In genomic region chr21:39788383-39788782, GRCh38 we compare ENCODE assay signal across 8 cellular contexts. TPM values are rescaled to one million over a fixed set of nuclear protein-coding genes. Genes with fewer than 3 reads are reported as not detected.
DNase-seq lines count a peak whose midpoint lies in the region; ATAC-seq, FAIRE-seq and TF ChIP-seq lines count a peak whose summit lies in the region.

No MANE protein-coding gene starts in this region.

- H3K36me3 Mint-ChIP-seq in activated T-cell treated with anti-CD3 and anti-CD28 coated beads, Interleukin-2, amount 50 U/mL, for 72 hours (ENCODE audit: insufficient read depth in 2 of 2) = no peaks in the 10 kb centered on the region

- BruUV-seq in K562 (replicated peaks; lab: Mats Ljungman, UMichigan) = no TSS peak

- CTCF ChIA-PET in K562 (lab: Yijun Ruan, JAX; ENCODE audit: low intra/inter-chr PET ratio) = interaction anchor here (1.4 kb wide), 1 partner anchor 332 kb away, joined by 4 read pairs; no protein-coding TSS in a partner anchor

- no peaks in the 10 kb centered on the region for H3K36me3 ChIP-seq in K562 (ENCODE audit: control insufficient read depth, insufficient read depth, low read length)
- H3K36me3 ChIP-seq in small intestine (ENCODE audit: control insufficient read depth in 2 of 2, insufficient read depth in 2 of 2, low read length in 2 of 2) = no peaks in the 10 kb centered on the region

- 1% methylated on average over 9 of the region's 9 CpGs for WGBS in K562 (ENCODE audit: insufficient coverage, low coverage, missing lambda C conversion rate)
- 12 to 20% (median 16%) methylated on average over 9 of the region's 9 CpGs for WGBS in small intestine, 3 donors

- intact Hi-C loops in K562 (cut with micrococcal nuclease) = loop anchor here (1.0 to 10.0 kb wide), 3 partner anchors 79 to 332 kb away; partner anchors contain the start of gene PCP4

- FAIRE-seq in K562 (lab: Jason Lieb, UNC) = peak; percentile 91
- FAIRE-seq in small intestine (lab: Jason Lieb, UNC) = no peak

- H3K79me2 ChIP-seq in K562 (ENCODE audit: control insufficient read depth, insufficient read depth, low read length) = no peaks in the 10 kb centered on the region

- H3K9me3 Mint-ChIP-seq in activated T-cell treated with anti-CD3 and anti-CD28 coated beads, Interleukin-2, amount 50 U/mL, for 72 hours = peaks cover 0 to 2% of the 10 kb centered on the region in 2 donors

- no peaks in the 10 kb centered on the region for H3K27me3 Mint-ChIP-seq in activated T-cell treated with anti-CD3 and anti-CD28 coated beads, Interleukin-2, amount 50 U/mL, for 72 hours (ENCODE audit: low read depth)

- TF ChIP-seq POLR2A in K562 (conservative IDR thresholded peaks at IDR 0.05) = no peak

- no peaks in the 10 kb centered on the region for H3K4me1 Mint-ChIP-seq in activated T-cell treated with anti-CD3 and anti-CD28 coated beads, Interleukin-2, amount 50 U/mL, for 72 hours (ENCODE audit: low read depth)

- H3K27ac Mint-ChIP-seq in activated T-cell treated with anti-CD3 and anti-CD28 coated beads, Interleukin-2, amount 50 U/mL, for 72 hours = no peak overlapping the region

- no peak overlapping the region for H3K4me3 Mint-ChIP-seq in activated T-cell treated with anti-CD3 and anti-CD28 coated beads, Interleukin-2, amount 50 U/mL, for 72 hours

- TF ChIP-seq CTCF in K562 (IDR thresholded peaks at IDR 0.05 in 2 of 3, conservative IDR thresholded peaks at IDR 0.05 in 1 of 3; ENCODE audit: insufficient read depth in 2 of 3, low read depth in 1 of 3, low read length in 3 of 3) = peak; percentile 89 to 97 (median 95)

- H3K9me3 ChIP-seq in K562 (replicated peaks; ENCODE audit: control insufficient read depth, insufficient read depth, low read depth, low read length) (no peaks in the 10 kb centered on the region), small intestine (ENCODE audit: control insufficient read depth, low read depth) (no peaks in the 10 kb centered on the region)

- H2AFZ ChIP-seq in K562 (ENCODE audit: low read depth, low read length) = no peak overlapping the region

- H3K27ac ChIP-seq in K562 (ENCODE audit: extremely low read depth, low read depth, low read length) (no peak overlapping the region), small intestine (ENCODE audit: low read depth in 1 of 2, low read length in 1 of 2) (no peak overlapping the region)

- H3K27me3 ChIP-seq in K562 (ENCODE audit: control insufficient read depth in 2 of 2, insufficient read depth in 2 of 2, low read length in 2 of 2) (no peaks in the 10 kb centered on the region), small intestine (ENCODE audit: control insufficient read depth in 2 of 2, insufficient read depth in 2 of 2, low read length in 2 of 2) (no peaks in the 10 kb centered on the region)

- TF ChIP-seq EP300 in K562 (IDR thresholded peaks at IDR 0.05; ENCODE audit: low read length) = no peak

- H3K4me1 ChIP-seq in K562 (replicated peaks in 1 of 2; ENCODE audit: control insufficient read depth in 2 of 2, insufficient read depth in 2 of 2, low read length in 2 of 2) (no peaks in the 10 kb centered on the region), small intestine (ENCODE audit: control insufficient read depth in 2 of 2, insufficient read depth in 1 of 2, low read depth in 1 of 2, low read length in 1 of 2) (no peaks in the 10 kb centered on the region)

- POLR2A ChIA-PET in K562 (lab: Yijun Ruan, JAX) = interaction anchor here (1.0 kb wide), 1 partner anchor 18 kb away, joined by 3 read pairs; no protein-coding TSS in a partner anchor

- no peak overlapping the region for H3K4me3 ChIP-seq in K562
- no peak overlapping the region for H3K4me3 ChIP-seq in small intestine (ENCODE audit: low read depth in 1 of 2, low read length in 2 of 2)

- in situ Hi-C loops in K562 (cut with MboI) = no loop called here

- ATAC-seq in K562 (peak; percentile 99), HG03097 (IDR thresholded peaks at IDR 0.05; ENCODE audit: low FRiP score, unreplicated experiment) (no peak)
- no peak for ATAC-seq in activated T-cell treated with anti-CD3 and anti-CD28 coated beads, Interleukin-2, amount 50 U/mL, for 72 hours (replicated peaks in 1 of 2)

- TF ChIP-seq RAD21 in K562 (CRISPR knock-in tag; conservative IDR thresholded peaks at IDR 0.05 in 1 of 2, IDR thresholded peaks at IDR 0.05 in 1 of 2) = peak; percentile 92 to 95

- no peak overlapping the region for H3K4me2 ChIP-seq in K562 (ENCODE audit: insufficient read depth, low read length)

- H3K9ac ChIP-seq in K562 (ENCODE audit: insufficient read depth in 1 of 2, low read depth in 2 of 2, low read length in 2 of 2) = no peak overlapping the region

- H4K20me1 ChIP-seq in K562 (replicated peaks; ENCODE audit: control insufficient read depth, insufficient read depth, low read length) = no peaks in the 10 kb centered on the region

- H3K9me1 ChIP-seq in K562 (ENCODE audit: control insufficient read depth, insufficient read depth, low read length) = no peaks in the 10 kb centered on the region

- DNase-seq in ELR (ENCODE audit: low read depth) (peak; percentile 59), NCI-H2171 treated with DMSO at 0.1 percent for 48 hours (lab: John Stamatoyannopoulos, UW) (peak; percentile 74), K562 (ENCODE audit: extremely low read depth in 1 of 4, low spot score in 3 of 4) (peak; percentile 28 to 75 (median 51)), iPS-NIHi11 (ENCODE audit: low spot score) (peak; percentile 89), small intestine (peak; percentile 54), T-helper 9 cell (no peak)
- no peak for DNase-seq in activated T-cell treated with anti-CD3 and anti-CD28 coated beads, Interleukin-2, amount 50 U/mL, for 72 hours

TF ChIP-seq in K562, 482 proteins besides CTCF, POLR2A, EP300 and RAD21 (continues in another document):
- TF ChIP-seq HEY1 (CRISPR knock-in tag; IDR thresholded peaks at IDR 0.05; ENCODE audit: borderline replicate concordance) (no peak), JUND (IDR thresholded peaks at IDR 0.05; ENCODE audit: borderline replicate concordance, low read depth, low read length) (0 out of 2 replicates have a peak, but pooled peaks have one; percentile 17), JUND (tag; IDR thresholded peaks at IDR 0.05; ENCODE audit: borderline replicate concordance, low read depth, low read length) (no peak), SMAD4 (CRISPR knock-in tag; conservative IDR thresholded peaks at IDR 0.05) (no peak), TCFL5 (CRISPR knock-in tag; conservative IDR thresholded peaks at IDR 0.05) (no peak), FOXJ3 (CRISPR knock-in tag; IDR thresholded peaks at IDR 0.05) (no peak), SMC3 (conservative IDR thresholded peaks at IDR 0.05; ENCODE audit: insufficient read depth, low read depth, low read length) (peak; percentile 63), ZNF589 (CRISPR knock-in tag; IDR thresholded peaks at IDR 0.05; ENCODE audit: low read depth) (no peak), ATF7 (IDR thresholded peaks at IDR 0.05) (0 out of 2 replicates have a peak, but pooled peaks have one; percentile 15), MYC (IDR thresholded peaks at IDR 0.05; ENCODE audit: low read depth, low read length) (0 out of 2 replicates have a peak, but pooled peaks have one; percentile 25), MYC (CRISPR knock-in tag; IDR thresholded peaks at IDR 0.05; ENCODE audit: borderline replicate concordance, low read depth) (no peak), ELK3 (CRISPR knock-in tag; IDR thresholded peaks at IDR 0.05) (no peak), SRSF7 (optimal IDR thresholded peaks at IDR 0.05; ENCODE audit: low read depth, low read length) (no peak), BHLHE40 (IDR thresholded peaks at IDR 0.05; ENCODE audit: low read length) (peak; percentile 64; the same call in 1 of the 2 replicates), BRD4 (IDR thresholded peaks at IDR 0.05) (no peak), IFI16 (CRISPR knock-in tag; IDR thresholded peaks at IDR 0.05) (no peak), KAT2B (IDR thresholded peaks at IDR 0.05; ENCODE audit: low read depth, low read length) (no peak), STAG1 (CRISPR knock-in tag; IDR thresholded peaks at IDR 0.05; ENCODE audit: borderline replicate concordance) (no peak; the same call in 1 of the 2 replicates), SMAD1 (IDR thresholded peaks at IDR 0.05; ENCODE audit: low read depth, low read length, partially characterized antibody) (no peak), CREM (IDR thresholded peaks at IDR 0.05; ENCODE audit: low read depth) (0 out of 2 replicates have a peak, but pooled peaks have one; percentile 23), JUNB (CRISPR knock-in tag; conservative IDR thresholded peaks at IDR 0.05) (no peak)

RNA-seq across cellular contexts. Expression of gene IGSF5, which starts 43.4 kb away (rescaled TPM):
- total RNA-seq in K562 (2011; cell fraction: chromatin; rRNA removed; ENCODE audit: low replicate concordance) = not detected in 2 replicates
- total RNA-seq in K562 (2011; cell fraction: nucleolus; rRNA removed) = not detected in 2 replicates
- not detected in 2 replicates for total RNA-seq in K562 (2011; cell fraction: nucleoplasm; rRNA removed)
- total RNA-seq in K562 (2014; rRNA removed) (not detected in 2 replicates), K562 (2014; rRNA removed; fragmentation: Illumina TruSeq; extraction: Trizol) (not detected in 2 replicates), K562 (2015; rRNA removed; fragmentation: Illumina TruSeq; extraction: Trizol) (not detected in 2 replicates), K562 (2021) (not detected in 2 replicates)
- polyA plus RNA-seq in K562 (2011; rRNA removed) (not detected in 2 replicates), K562 (2014; fragmentation: Illumina TruSeq; extraction: Trizol) (not detected in 2 replicates), K562 (2014; fragmentation: Nextera tagmentation; extraction: Ambion mirVana) (not detected), K562 (2014; rRNA removed) (not detected in 2 replicates), small intestine (under 1 TPM in 2 of 3 donors, not detected in 1; 0.12 to 0.45 TPM)
- not detected in 2 replicates for polyA plus RNA-seq in K562 (2011; cell fraction: cytosol; rRNA removed)
- polyA plus RNA-seq in K562 (2011; cell fraction: nucleus; rRNA removed) = not detected in 2 replicates
- 0.15 TPM in 1 of 2 replicates, not detected in the other for polyA plus RNA-seq in K562 (2012)
- polyA minus RNA-seq in K562 (2011; rRNA and poly(A)+ RNA removed) = not detected in 2 replicates
- not detected in 2 replicates for polyA minus RNA-seq in K562 (2011; cell fraction: cytosol; rRNA and poly(A)+ RNA removed)
- not detected in 2 replicates for polyA minus RNA-seq in K562 (2011; cell fraction: nucleus; rRNA and poly(A)+ RNA removed)
- total RNA-seq in activated T-cell treated with anti-CD3 and anti-CD28 coated beads, Interleukin-2, amount 50 U/mL, for 72 hours = not detected

Comparison
In these comparisons a context has a peak if more than half of its experiments do, and no peak if none do; other contexts are left out.
1. DNase-seq: peak in ELR (single experiment), NCI-H2171 treated with DMSO at 0.1 percent for 48 hours (single experiment), K562 (4 of 4), iPS-NIHi11 (single experiment) and small intestine (single experiment); none in activated T-cell treated with anti-CD3 and anti-CD28 coated beads, Interleukin-2, amount 50 U/mL, for 72 hours (0 of 2) and T-helper 9 cell (single experiment).